ENCODE assay signal across 2 cellular contexts in the genomic region with DNA sequence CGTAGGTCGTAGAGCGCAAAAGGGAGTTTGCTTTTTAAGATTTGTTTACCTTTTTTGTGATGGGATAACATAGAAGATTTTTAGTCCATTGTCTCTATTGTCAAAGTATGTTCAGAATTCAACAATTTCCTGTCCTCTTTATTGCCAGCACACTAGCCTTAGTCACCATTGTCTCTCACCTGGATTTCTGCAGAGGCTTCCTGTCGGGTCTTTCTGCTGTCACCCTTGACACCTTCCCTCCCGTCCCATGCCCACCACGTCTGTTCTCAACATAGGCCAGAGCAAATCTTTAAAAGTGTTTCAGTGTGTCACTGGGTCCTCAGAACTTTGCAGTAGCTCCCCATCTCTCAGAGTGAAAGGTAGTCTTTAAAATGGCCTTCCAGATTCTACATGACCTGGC.
TF ChIP-seq lines count a peak whose summit lies in the region.

No MANE protein-coding gene starts in this region.

TF ChIP-seq in IMR-90, 13 proteins besides CTCF, POLR2A, EP300 and RAD21:
- no peak for TF ChIP-seq NFE2L2 (IDR thresholded peaks at IDR 0.05; ENCODE audit: low read depth, low read length)
- no peak for TF ChIP-seq RFX5 (IDR thresholded peaks at IDR 0.05; ENCODE audit: low read depth, low read length)
- TF ChIP-seq MXI1 (IDR thresholded peaks at IDR 0.05; ENCODE audit: borderline replicate concordance, low read depth, low read length): no peak
- no peak for TF ChIP-seq FOS (IDR thresholded peaks at IDR 0.05; ENCODE audit: low read depth, low read length)
- TF ChIP-seq CEBPB (IDR thresholded peaks at IDR 0.05; ENCODE audit: low read depth, low read length): no peak
- no peak for TF ChIP-seq RCOR1 (IDR thresholded peaks at IDR 0.05; ENCODE audit: insufficient replicate concordance, low read length)
- TF ChIP-seq CHD1 (IDR thresholded peaks at IDR 0.05; ENCODE audit: low read depth, low read length): no peak
- no peak for TF ChIP-seq MAZ (IDR thresholded peaks at IDR 0.05; ENCODE audit: borderline replicate concordance, low read depth, low read length)
- TF ChIP-seq BHLHE40 (IDR thresholded peaks at IDR 0.05; ENCODE audit: low read depth, low read length): no peak
- TF ChIP-seq, protein P1, sequence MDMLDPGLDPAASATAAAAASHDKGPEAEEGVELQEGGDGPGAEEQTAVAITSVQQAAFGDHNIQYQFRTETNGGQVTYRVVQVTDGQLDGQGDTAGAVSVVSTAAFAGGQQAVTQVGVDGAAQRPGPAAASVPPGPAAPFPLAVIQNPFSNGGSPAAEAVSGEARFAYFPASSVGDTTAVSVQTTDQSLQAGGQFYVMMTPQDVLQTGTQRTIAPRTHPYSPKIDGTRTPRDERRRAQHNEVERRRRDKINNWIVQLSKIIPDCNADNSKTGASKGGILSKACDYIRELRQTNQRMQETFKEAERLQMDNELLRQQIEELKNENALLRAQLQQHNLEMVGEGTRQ (IDR thresholded peaks at IDR 0.05; ENCODE audit: low read depth, low read length): no peak
TF ChIP-seq in IMR-90: peak in this region for 0.

TF ChIP-seq in H1, 55 proteins besides CTCF, POLR2A, EP300 and RAD21:
- TF ChIP-seq SP4 (IDR thresholded peaks at IDR 0.05; ENCODE audit: low read length) (no peak), HDAC6 (IDR thresholded peaks at IDR 0.05; ENCODE audit: low read depth, low read length) (no peak)
